ENCODE assay signal across 22 cellular contexts in genomic region chr17:43068570-43069367, GRCh38. TPM values are rescaled to one million over a fixed set of nuclear protein-coding genes. Genes with fewer than 3 reads are reported as not detected.
DNase-seq lines count a peak whose midpoint lies in the region; ATAC-seq and TF ChIP-seq lines count a peak whose summit lies in the region.
"Had no signal": no experiment of that assay in that cellular context is flagged by ENCODE, and none has a peak within 500 bp of the region (broad histone marks: within the 10 kb centered on the region; RNA-seq: fewer than 3 reads in every experiment).

No MANE protein-coding gene starts in this region.

- no peak overlapping the region for H3K4me2 ChIP-seq in GM23338
- H3K4me2 ChIP-seq: KMS-11 had no signal

- no peaks in the 10 kb centered on the region for H3K9me3 ChIP-seq in liver (ENCODE audit: control insufficient read depth in 4 of 4, low read length in 3 of 4)
- H3K9me3 ChIP-seq: gastroesophageal sphincter, SJSA1, tibial artery had no signal

- peaks cover 10% of the 10 kb centered on the region for H3F3A ChIP-seq in GM23338 (replicated peaks; ENCODE audit: low read depth)

- peak; percentile 33 to 35 for TF ChIP-seq RAD21 in liver (IDR thresholded peaks at IDR 0.05)

- H3K79me2 ChIP-seq in GM23338 (replicated peaks; ENCODE audit: insufficient read depth) = no peaks in the 10 kb centered on the region

- H2AFZ ChIP-seq in GM23338 = no peak overlapping the region

- 53% methylated on average over 6 of the region's 6 CpGs for WGBS in liver

- no peaks in the 10 kb centered on the region for H3K9me2 ChIP-seq in GM23338 (ENCODE audit: insufficient read depth)

- in situ Hi-C loops in G401 (cut with HindIII; ENCODE audit: low sequenced_read_pairs) = no loop called here

- peak overlapping the region in 1 of 2 donors; percentile 24 for H3K9ac ChIP-seq in liver (ENCODE audit: low read depth in 1 of 2, low read length in 2 of 2)
- H3K9ac ChIP-seq: KMS-11 had no signal

- H3K27ac Mint-ChIP-seq in GM23338 = peak overlapping the region; percentile 86; the same call in 1 of the 2 replicates
- H3K27ac Mint-ChIP-seq: activated B cell treated with CpG ODN at 0.5 μM for 24 hours; activated CD8-positive, alpha-beta T cell treated with anti-CD3 and anti-CD28 coated beads, Interleukin-2, amount 10 ng/mL, durations not matched to agents 7 days and 5 days; activated naive CD8-positive, alpha-beta T cell; CD4-positive, alpha-beta memory T cell; T-helper 2 cell treated with Interferon-gamma antibody and Interleukin-4, amounts not matched to agents 5 μg/mL and 100 μg/mL, for 36 hours had no signal

- H4K20me1 ChIP-seq in GM23338 (replicated peaks; ENCODE audit: insufficient read depth) = no peaks in the 10 kb centered on the region

- TF ChIP-seq CTCF in GM23338 (conservative IDR thresholded peaks at IDR 0.05; ENCODE audit: low read depth in 2 of 2) (no peak), NB4 (IDR thresholded peaks at IDR 0.05; ENCODE audit: low read depth, low read length) (no peak), liver (IDR thresholded peaks at IDR 0.05; ENCODE audit: low read depth, low read length, missing input control) (no peak)

- H3K27me3 Mint-ChIP-seq in GM23338 (ENCODE audit: insufficient read depth, low read depth, poor library complexity) = peaks cover 1% of the 10 kb centered on the region
- H3K27me3 Mint-ChIP-seq: activated B cell treated with CpG ODN at 0.5 μM for 24 hours; activated naive CD8-positive, alpha-beta T cell; CD4-positive, alpha-beta memory T cell had no signal

- peaks cover 7% of the 10 kb centered on the region; the same call in 1 of the 2 replicates for H3K36me3 ChIP-seq in GM23338 (ENCODE audit: insufficient read depth)
- H3K36me3 ChIP-seq in liver (ENCODE audit: control insufficient read depth in 4 of 4, insufficient read depth in 3 of 4, low read depth in 1 of 4, low read length in 3 of 4) = no peaks in the 10 kb centered on the region
- H3K36me3 ChIP-seq: tibial artery had no signal

- H3K36me3 Mint-ChIP-seq in GM23338 (ENCODE audit: low read depth) = peaks cover 32% of the 10 kb centered on the region
- H3K36me3 Mint-ChIP-seq: CD4-positive, alpha-beta memory T cell had no signal

- ATAC-seq in GM23338 (no peak), HG02884 (IDR thresholded peaks at IDR 0.05; ENCODE audit: unreplicated experiment) (no peak)
- ATAC-seq: activated CD8-positive, alpha-beta T cell treated with anti-CD3 and anti-CD28 coated beads, Interleukin-2, amount 10 ng/mL, durations not matched to agents 7 days and 5 days; gastroesophageal sphincter had no signal

- H3K27me3 ChIP-seq in GM23338 (ENCODE audit: insufficient read depth) = no peaks in the 10 kb centered on the region
- H3K27me3 ChIP-seq in liver (ENCODE audit: control insufficient read depth in 4 of 4, insufficient read depth in 4 of 4, low read length in 3 of 4) = no peaks in the 10 kb centered on the region
- H3K27me3 ChIP-seq: gastroesophageal sphincter, SJSA1, tibial artery had no signal

- peaks cover 18% of the 10 kb centered on the region for H3K4me1 Mint-ChIP-seq in GM23338
- H3K4me1 Mint-ChIP-seq: activated B cell treated with CpG ODN at 0.5 μM for 24 hours; CD4-positive, alpha-beta memory T cell had no signal

- H3K4me3 Mint-ChIP-seq in GM23338 = no peak overlapping the region
- H3K4me3 Mint-ChIP-seq: activated B cell treated with CpG ODN at 0.5 μM for 24 hours; activated CD8-positive, alpha-beta T cell treated with anti-CD3 and anti-CD28 coated beads, Interleukin-2, amount 10 ng/mL, durations not matched to agents 7 days and 5 days; activated naive CD8-positive, alpha-beta T cell; CD4-positive, alpha-beta memory T cell; T-helper 2 cell treated with Interferon-gamma antibody and Interleukin-4, amounts not matched to agents 5 μg/mL and 100 μg/mL, for 36 hours had no signal

- no peak for TF ChIP-seq POLR2A in NB4 (IDR thresholded peaks at IDR 0.05; ENCODE audit: extremely low read depth, insufficient read length)

- no peaks in the 10 kb centered on the region for H3K9me3 Mint-ChIP-seq in GM23338
- H3K9me3 Mint-ChIP-seq: activated B cell treated with CpG ODN at 0.5 μM for 24 hours; CD4-positive, alpha-beta memory T cell; T-helper 2 cell treated with Interferon-gamma antibody and Interleukin-4, amounts not matched to agents 5 μg/mL and 100 μg/mL, for 36 hours had no signal

- H3K27ac ChIP-seq in GM23338 (ENCODE audit: low read depth) (peak overlapping the region; percentile 56), liver (ENCODE audit: low read depth in 1 of 2, low read length in 2 of 2) (peak overlapping the region; percentile 68 to 87)
- H3K27ac ChIP-seq: gastroesophageal sphincter, KMS-11, SJSA1, tibial artery had no signal

- no peak for DNase-seq in GM23338 (ENCODE audit: low spot score)
- DNase-seq in NB4 (ENCODE audit: low read depth) = peak; percentile 16
- peak; percentile 19 for DNase-seq in fibroblast of gingiva (ENCODE audit: low read depth)
- DNase-seq in CD1c-positive myeloid dendritic cell (ENCODE audit: extremely low spot score) = no peak
- DNase-seq in activated T-cell treated with anti-CD3 and anti-CD28 coated beads for 4 hours = no peak
- no peak for DNase-seq in G401 (ENCODE audit: low spot score)
- DNase-seq: activated B cell treated with CpG ODN at 0.5 μM for 24 hours; activated CD8-positive, alpha-beta T cell treated with anti-CD3 and anti-CD28 coated beads, Interleukin-2, amount 10 ng/mL, durations not matched to agents 7 days and 5 days; CD4-positive, alpha-beta memory T cell; NCI-H1436; NCI-H2171 treated with DMSO at 0.1 percent for 48 hours; nucleus accumbens; stimulated activated CD4-positive, alpha-beta T cell treated with anti-CD3 and anti-CD28 coated beads, Interleukin-1b, Interleukin-23, amount 100 ng/mL, for 48 hours; stimulated activated naive CD4-positive, alpha-beta T cell treated with Interleukin-2 at 50 U/mL for 16 hours; tibial artery had no signal

- H3K4me1 ChIP-seq in GM23338 (ENCODE audit: insufficient read depth) (peaks cover 12% of the 10 kb centered on the region), liver (ENCODE audit: control insufficient read depth in 4 of 4, insufficient read depth in 4 of 4, low read length in 3 of 4) (peaks cover 4 to 21% (median 20%) of the 10 kb centered on the region in 4 donors)
- H3K4me1 ChIP-seq: gastroesophageal sphincter, SJSA1, tibial artery had no signal

- H3K4me3 ChIP-seq in GM23338 (no peak overlapping the region), NB4 (ENCODE audit: low read depth, low read length) (no peak overlapping the region), liver (ENCODE audit: low read depth in 1 of 3, low read length in 3 of 3) (no peak overlapping the region)
- H3K4me3 ChIP-seq: gastroesophageal sphincter, SJSA1, tibial artery had no signal

TF ChIP-seq in GM23338, 12 proteins besides CTCF, POLR2A, EP300 and RAD21 (continues in another document):
- no peak for TF ChIP-seq EZH2 (IDR thresholded peaks at IDR 0.05; ENCODE audit: low read depth, unreplicated experiment)
- TF ChIP-seq ZNF331 (CRISPR knock-in tag; IDR thresholded peaks at IDR 0.05; ENCODE audit: low read depth) = no peak
- no peak for TF ChIP-seq JUNB (IDR thresholded peaks at IDR 0.05; ENCODE audit: unreplicated experiment)
- no peak for TF ChIP-seq ZNF114 (CRISPR knock-in tag; IDR thresholded peaks at IDR 0.05)
- TF ChIP-seq CREB1 (CRISPR knock-in tag; IDR thresholded peaks at IDR 0.05; ENCODE audit: low read depth) = no peak

TF ChIP-seq in liver, 16 proteins besides CTCF, POLR2A, EP300 and RAD21 (continues in another document):
- peak; percentile 85 for TF ChIP-seq NR2F2 (IDR thresholded peaks at IDR 0.05)
- TF ChIP-seq EGR1 (IDR thresholded peaks at IDR 0.05; ENCODE audit: low read depth in 2 of 2) = no peak
- peak; percentile 83 for TF ChIP-seq ATF3 (IDR thresholded peaks at IDR 0.05)
- TF ChIP-seq REST (IDR thresholded peaks at IDR 0.05) = no peak

RNA-seq across cellular contexts. Expression of gene RND2, which starts 43.7 kb away (rescaled TPM):
- 20.8 and 22.9 TPM in 2 replicates for total RNA-seq in GM23338 (2014; rRNA removed; shearing (Covaris generic))
- polyA plus RNA-seq in GM23338 (2016; fragmentation: Nextera tagmentation; extraction: Ambion mirVana) = 18.5 and 20.4 TPM in 2 replicates
- total RNA-seq in liver = 1 to 10 TPM; 1.9 to 2.8 TPM
- polyA plus RNA-seq in liver = 1 to 10 TPM; 2.1 to 2.4 TPM
- total RNA-seq in G401 (2014; rRNA removed; shearing (Covaris generic)) = 10.4 and 10.9 TPM in 2 replicates
- total RNA-seq: activated CD8-positive, alpha-beta T cell treated with anti-CD3 and anti-CD28 coated beads, Interleukin-2, amount 10 ng/mL, durations not matched to agents 7 days and 5 days had no signal

RNA-seq across cellular contexts. Expression of gene VAT1, which starts 46.6 kb away (rescaled TPM):
- total RNA-seq in GM23338 (2014; rRNA removed; shearing (Covaris generic)) = 227 and 300 TPM in 2 replicates
- 233 and 267 TPM in 2 replicates for polyA plus RNA-seq in GM23338 (2016; fragmentation: Nextera tagmentation; extraction: Ambion mirVana)
- 10 to 100 TPM; 16.3 to 18.7 TPM for total RNA-seq in liver
- polyA plus RNA-seq in liver = 10 to 100 TPM; 32.1 to 38.8 TPM
- 307 and 355 TPM in 2 replicates for total RNA-seq in G401 (2014; rRNA removed; shearing (Covaris generic))

RNA-seq across cellular contexts. Expression of gene BRCA1, which starts 56.4 kb away (rescaled TPM):
- 31.9 and 45.9 TPM in 2 replicates for total RNA-seq in GM23338 (2014; rRNA removed; shearing (Covaris generic))
- polyA plus RNA-seq in GM23338 (2016; fragmentation: Nextera tagmentation; extraction: Ambion mirVana) = 37.8 and 43.2 TPM in 2 replicates
- total RNA-seq in liver = 10 to 100 TPM in 1 of 2 donors, 1 to 10 TPM in 1; 8.9 to 18.6 TPM
- 10 to 100 TPM in 1 of 2 donors, 1 to 10 TPM in 1; 1.5 to 16.8 TPM for polyA plus RNA-seq in liver
- 22.8 and 53.3 TPM in 2 replicates for total RNA-seq in G401 (2014; rRNA removed; shearing (Covaris generic))

Comparison
In these comparisons a context has a peak if more than half of its experiments do, and no peak if none do; other contexts are left out.
1. DNase-seq: peak in NB4 (single experiment) and fibroblast of gingiva (single experiment); none in GM23338 (single experiment), CD1c-positive myeloid dendritic cell (single experiment), activated T-cell treated with anti-CD3 and anti-CD28 coated beads for 4 hours (single experiment) and G401 (single experiment).
2. RNA of gene VAT1, which starts 46.6 kb away (total RNA-seq): 307 to 355 TPM in G401 and 227 to 300 TPM in GM23338; 16.3 to 18.7 TPM in liver; every median in the first group is over 10 times any median in the second.